Comparison of ENCODE assay signal across 14 cellular contexts in the genomic region with DNA sequence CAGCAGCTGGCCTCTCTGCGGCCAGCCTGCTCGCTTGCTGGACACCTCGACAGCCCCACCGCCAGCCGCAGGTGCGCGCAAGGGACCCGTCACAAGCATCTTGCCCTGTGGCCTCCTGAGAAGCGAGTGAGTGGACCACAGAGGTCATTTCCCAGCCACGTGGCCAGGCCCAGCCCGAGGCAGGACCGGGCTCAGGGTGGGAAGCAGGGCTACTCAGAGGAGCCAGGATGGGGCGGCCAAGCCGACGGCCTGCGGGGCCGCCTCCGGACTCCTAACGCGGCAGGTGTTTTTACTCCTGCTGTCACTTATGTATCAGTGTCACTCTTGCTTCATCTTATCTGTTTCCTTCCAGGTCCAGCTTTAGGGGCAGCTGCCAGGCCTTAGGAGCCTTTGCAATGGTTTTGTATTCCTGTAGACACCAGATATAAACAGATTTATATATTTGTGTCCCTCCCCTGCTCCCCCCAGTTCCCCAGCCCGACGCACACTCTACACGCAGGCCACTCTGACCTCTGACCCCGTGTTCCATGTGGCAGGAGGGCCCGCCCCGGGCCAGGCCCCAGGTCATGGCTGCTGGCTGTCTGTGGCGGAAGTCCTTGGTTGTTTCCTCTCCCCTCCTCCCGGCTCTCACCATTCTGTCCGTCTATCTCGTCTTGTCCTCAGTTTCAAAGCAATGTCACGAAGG.
"Had no signal": no experiment of that assay in that cellular context is flagged by ENCODE, and none has a peak within 500 bp of the region (broad histone marks: within the 10 kb centered on the region; RNA-seq: fewer than 3 reads in every experiment).

No MANE protein-coding gene starts in this region.

- H3K36me3 ChIP-seq: pancreas, transverse colon had no signal

- H3K4me3 ChIP-seq: coronary artery, pancreas, transverse colon had no signal

- H3K27ac ChIP-seq: coronary artery, foreskin keratinocyte, pancreas, transverse colon had no signal

- ATAC-seq: activated CD8-positive, alpha-beta T cell treated with anti-CD3 and anti-CD28 coated beads for 36 hours; activated T-cell treated with anti-CD3 and anti-CD28 coated beads, Interleukin-2, amount 50 U/mL, for 72 hours; foreskin keratinocyte; naive thymus-derived CD4-positive, alpha-beta T cell; pancreas; stimulated activated effector memory CD8-positive, alpha-beta T cell treated with anti-CD3 and anti-CD28 coated beads, Interleukin-12 subunit alpha, Interleukin-12 subunit beta, amount 100 ng/mL, for 72 hours had no signal

- H3K27me3 ChIP-seq: foreskin keratinocyte, pancreas, transverse colon had no signal

- H3K4me1 ChIP-seq: foreskin keratinocyte, pancreas, transverse colon had no signal

- H3K9me3 ChIP-seq: pancreas, transverse colon had no signal

- DNase-seq: activated CD4-positive, alpha-beta T cell treated with anti-CD3 and anti-CD28 coated beads for 4 hours; activated CD8-positive, alpha-beta memory T cell treated with anti-CD3 and anti-CD28 coated beads, Interleukin-2, amount 50 U/mL, for 4 hours; activated CD8-positive, alpha-beta T cell treated with anti-CD3 and anti-CD28 coated beads for 36 hours; activated T-cell treated with anti-CD3 and anti-CD28 coated beads, Interleukin-2, amount 50 U/mL, for 72 hours; effector CD4-positive, alpha-beta T cell; foreskin keratinocyte; head of caudate nucleus; naive thymus-derived CD4-positive, alpha-beta T cell; retina; small intestine; transverse colon had no signal
